1 cellular context compared by ENCODE assay signal in genomic region chr17:41527076-41528023, GRCh38.
TF ChIP-seq lines count a peak whose summit lies in the region.

No MANE protein-coding gene starts in this region.

TF ChIP-seq in SK-N-SH, 30 proteins besides CTCF, POLR2A, EP300 and RAD21 (continued from another document):
- TF ChIP-seq RXRA (IDR thresholded peaks at IDR 0.05; ENCODE audit: borderline replicate concordance, low read depth) (no peak), JUND (IDR thresholded peaks at IDR 0.05) (no peak), ELF1 (IDR thresholded peaks at IDR 0.05) (no peak), GATA2 (CRISPR knock-in tag; IDR thresholded peaks at IDR 0.05) (no peak), IRF3 (IDR thresholded peaks at IDR 0.05; ENCODE audit: low read depth, low read length) (no peak), TEAD4 (IDR thresholded peaks at IDR 0.05; ENCODE audit: borderline replicate concordance, insufficient read depth) (no peak), EZH2phosphoT487 (IDR thresholded peaks at IDR 0.05; ENCODE audit: borderline replicate concordance, low read depth) (no peak)
